In the genomic region with DNA sequence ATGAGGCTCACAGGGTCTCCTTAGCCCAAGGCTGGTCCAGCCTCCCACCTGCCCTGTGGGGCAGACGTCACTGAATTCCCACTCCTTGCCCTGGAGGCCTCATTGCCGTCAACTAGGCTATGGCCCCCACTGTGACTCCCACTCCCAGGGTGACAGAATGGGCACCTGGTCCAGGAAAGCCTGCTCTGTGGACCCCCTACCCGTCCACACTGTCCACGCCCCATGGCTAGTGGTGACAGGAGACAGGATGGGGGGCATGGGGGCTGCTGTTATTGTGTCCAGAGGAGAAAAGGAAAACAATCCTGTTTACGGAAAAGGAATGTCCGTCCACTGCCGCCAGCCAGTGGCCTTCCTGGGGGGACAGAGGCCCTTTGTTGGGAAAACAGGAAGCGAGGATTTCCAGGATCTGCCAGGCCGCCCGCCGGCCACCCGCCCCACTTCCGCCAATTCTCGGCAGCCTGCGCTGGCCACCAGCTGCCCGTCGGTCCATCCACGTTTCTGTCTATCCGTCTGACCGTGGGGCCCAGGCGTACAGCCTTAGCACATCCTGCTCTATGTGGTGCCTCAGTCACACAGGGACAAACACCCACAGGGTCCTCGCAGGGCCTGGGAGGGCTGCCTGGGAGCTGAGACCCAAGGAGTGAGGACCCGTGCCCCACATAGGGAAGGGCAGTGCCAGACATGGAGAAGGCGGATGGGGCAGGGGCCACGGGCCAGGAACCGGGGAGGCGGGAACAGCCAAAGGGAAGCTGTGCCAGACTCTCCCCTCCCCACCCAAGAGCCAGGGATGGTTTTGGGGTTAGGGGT, we compare ENCODE assay signal across 1 cellular context.
TF ChIP-seq lines count a peak whose summit lies in the region.

No MANE protein-coding gene starts in this region.

TF ChIP-seq in HepG2, 621 proteins besides CTCF, POLR2A, EP300 and RAD21 (continued from another document):
- TF ChIP-seq, protein P1, sequence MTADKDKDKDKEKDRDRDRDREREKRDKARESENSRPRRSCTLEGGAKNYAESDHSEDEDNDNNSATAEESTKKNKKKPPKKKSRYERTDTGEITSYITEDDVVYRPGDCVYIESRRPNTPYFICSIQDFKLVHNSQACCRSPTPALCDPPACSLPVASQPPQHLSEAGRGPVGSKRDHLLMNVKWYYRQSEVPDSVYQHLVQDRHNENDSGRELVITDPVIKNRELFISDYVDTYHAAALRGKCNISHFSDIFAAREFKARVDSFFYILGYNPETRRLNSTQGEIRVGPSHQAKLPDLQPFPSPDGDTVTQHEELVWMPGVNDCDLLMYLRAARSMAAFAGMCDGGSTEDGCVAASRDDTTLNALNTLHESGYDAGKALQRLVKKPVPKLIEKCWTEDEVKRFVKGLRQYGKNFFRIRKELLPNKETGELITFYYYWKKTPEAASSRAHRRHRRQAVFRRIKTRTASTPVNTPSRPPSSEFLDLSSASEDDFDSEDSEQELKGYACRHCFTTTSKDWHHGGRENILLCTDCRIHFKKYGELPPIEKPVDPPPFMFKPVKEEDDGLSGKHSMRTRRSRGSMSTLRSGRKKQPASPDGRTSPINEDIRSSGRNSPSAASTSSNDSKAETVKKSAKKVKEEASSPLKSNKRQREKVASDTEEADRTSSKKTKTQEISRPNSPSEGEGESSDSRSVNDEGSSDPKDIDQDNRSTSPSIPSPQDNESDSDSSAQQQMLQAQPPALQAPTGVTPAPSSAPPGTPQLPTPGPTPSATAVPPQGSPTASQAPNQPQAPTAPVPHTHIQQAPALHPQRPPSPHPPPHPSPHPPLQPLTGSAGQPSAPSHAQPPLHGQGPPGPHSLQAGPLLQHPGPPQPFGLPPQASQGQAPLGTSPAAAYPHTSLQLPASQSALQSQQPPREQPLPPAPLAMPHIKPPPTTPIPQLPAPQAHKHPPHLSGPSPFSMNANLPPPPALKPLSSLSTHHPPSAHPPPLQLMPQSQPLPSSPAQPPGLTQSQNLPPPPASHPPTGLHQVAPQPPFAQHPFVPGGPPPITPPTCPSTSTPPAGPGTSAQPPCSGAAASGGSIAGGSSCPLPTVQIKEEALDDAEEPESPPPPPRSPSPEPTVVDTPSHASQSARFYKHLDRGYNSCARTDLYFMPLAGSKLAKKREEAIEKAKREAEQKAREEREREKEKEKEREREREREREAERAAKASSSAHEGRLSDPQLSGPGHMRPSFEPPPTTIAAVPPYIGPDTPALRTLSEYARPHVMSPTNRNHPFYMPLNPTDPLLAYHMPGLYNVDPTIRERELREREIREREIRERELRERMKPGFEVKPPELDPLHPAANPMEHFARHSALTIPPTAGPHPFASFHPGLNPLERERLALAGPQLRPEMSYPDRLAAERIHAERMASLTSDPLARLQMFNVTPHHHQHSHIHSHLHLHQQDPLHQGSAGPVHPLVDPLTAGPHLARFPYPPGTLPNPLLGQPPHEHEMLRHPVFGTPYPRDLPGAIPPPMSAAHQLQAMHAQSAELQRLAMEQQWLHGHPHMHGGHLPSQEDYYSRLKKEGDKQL (CRISPR knock-in tag; IDR thresholded peaks at IDR 0.05; ENCODE audit: low read depth): no peak
- TF ChIP-seq, protein P2, sequence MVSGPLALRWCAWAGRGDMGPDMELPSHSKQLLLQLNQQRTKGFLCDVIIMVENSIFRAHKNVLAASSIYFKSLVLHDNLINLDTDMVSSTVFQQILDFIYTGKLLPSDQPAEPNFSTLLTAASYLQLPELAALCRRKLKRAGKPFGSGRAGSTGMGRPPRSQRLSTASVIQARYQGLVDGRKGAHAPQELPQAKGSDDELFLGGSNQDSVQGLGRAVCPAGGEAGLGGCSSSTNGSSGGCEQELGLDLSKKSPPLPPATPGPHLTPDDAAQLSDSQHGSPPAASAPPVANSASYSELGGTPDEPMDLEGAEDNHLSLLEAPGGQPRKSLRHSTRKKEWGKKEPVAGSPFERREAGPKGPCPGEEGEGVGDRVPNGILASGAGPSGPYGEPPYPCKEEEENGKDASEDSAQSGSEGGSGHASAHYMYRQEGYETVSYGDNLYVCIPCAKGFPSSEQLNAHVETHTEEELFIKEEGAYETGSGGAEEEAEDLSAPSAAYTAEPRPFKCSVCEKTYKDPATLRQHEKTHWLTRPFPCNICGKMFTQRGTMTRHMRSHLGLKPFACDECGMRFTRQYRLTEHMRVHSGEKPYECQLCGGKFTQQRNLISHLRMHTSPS (CRISPR knock-in tag; IDR thresholded peaks at IDR 0.05; ENCODE audit: low read depth): peak; percentile 82
- no peak for TF ChIP-seq ZNF776 (CRISPR knock-in tag; IDR thresholded peaks at IDR 0.05)
- no peak for TF ChIP-seq ZNF207 (IDR thresholded peaks at IDR 0.05; ENCODE audit: borderline replicate concordance)
- TF ChIP-seq, protein P3, sequence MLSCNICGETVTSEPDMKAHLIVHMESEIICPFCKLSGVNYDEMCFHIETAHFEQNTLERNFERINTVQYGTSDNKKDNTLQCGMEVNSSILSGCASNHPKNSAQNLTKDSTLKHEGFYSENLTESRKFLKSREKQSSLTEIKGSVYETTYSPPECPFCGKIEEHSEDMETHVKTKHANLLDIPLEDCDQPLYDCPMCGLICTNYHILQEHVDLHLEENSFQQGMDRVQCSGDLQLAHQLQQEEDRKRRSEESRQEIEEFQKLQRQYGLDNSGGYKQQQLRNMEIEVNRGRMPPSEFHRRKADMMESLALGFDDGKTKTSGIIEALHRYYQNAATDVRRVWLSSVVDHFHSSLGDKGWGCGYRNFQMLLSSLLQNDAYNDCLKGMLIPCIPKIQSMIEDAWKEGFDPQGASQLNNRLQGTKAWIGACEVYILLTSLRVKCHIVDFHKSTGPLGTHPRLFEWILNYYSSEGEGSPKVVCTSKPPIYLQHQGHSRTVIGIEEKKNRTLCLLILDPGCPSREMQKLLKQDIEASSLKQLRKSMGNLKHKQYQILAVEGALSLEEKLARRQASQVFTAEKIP (CRISPR knock-in tag; IDR thresholded peaks at IDR 0.05; ENCODE audit: borderline replicate concordance): no peak
- TF ChIP-seq ARNT2 (CRISPR knock-in tag; IDR thresholded peaks at IDR 0.05; ENCODE audit: low read depth): peak; percentile 71; the same call in 1 of the 2 replicates
- TF ChIP-seq ERF (CRISPR knock-in tag; IDR thresholded peaks at IDR 0.05): peak; percentile 83; the same call in 1 of the 2 replicates
- TF ChIP-seq, protein P4, sequence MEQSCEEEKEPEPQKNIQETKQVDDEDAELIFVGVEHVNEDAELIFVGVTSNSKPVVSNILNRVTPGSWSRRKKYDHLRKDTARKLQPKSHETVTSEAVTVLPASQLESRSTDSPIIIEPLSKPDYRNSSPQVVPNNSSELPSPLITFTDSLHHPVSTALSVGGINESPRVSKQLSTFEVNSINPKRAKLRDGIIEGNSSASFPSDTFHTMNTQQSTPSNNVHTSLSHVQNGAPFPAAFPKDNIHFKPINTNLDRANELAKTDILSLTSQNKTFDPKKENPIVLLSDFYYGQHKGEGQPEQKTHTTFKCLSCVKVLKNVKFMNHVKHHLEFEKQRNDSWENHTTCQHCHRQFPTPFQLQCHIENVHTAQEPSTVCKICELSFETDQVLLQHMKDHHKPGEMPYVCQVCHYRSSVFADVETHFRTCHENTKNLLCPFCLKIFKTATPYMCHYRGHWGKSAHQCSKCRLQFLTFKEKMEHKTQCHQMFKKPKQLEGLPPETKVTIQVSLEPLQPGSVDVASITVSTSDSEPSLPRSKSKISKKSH (CRISPR knock-in tag; IDR thresholded peaks at IDR 0.05; ENCODE audit: borderline replicate concordance): no peak
- TF ChIP-seq ZNF451 (CRISPR knock-in tag; IDR thresholded peaks at IDR 0.05): peak; percentile 6; the same call in 1 of the 2 replicates
- TF ChIP-seq CBX1 (IDR thresholded peaks at IDR 0.05; ENCODE audit: low read depth): no peak
TF ChIP-seq in HepG2: peak in this region for 194.
